ENCODE assay signal across 23 cellular contexts in the genomic region with DNA sequence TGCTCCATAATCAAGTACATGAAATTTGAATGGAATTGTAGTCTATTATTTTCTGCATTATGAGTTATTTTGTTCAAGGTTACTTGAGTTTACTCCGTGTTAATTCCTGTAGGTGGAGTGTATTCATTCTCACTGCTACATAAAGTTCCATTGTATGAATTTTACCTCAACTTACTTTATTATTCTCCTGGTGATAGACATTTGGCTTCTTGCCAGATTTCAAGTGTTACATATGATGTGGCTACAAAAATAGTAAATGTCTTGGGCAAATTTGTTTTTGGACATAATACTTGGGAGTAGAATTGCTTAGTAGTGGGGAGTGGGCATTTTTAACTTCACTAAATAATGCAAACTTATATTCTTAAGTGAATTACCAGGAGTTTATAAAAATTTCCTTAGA.
"Had no signal": no experiment of that assay in that cellular context is flagged by ENCODE, and none has a peak within 500 bp of the region (broad histone marks: within the 10 kb centered on the region; RNA-seq: fewer than 3 reads in every experiment).

No MANE protein-coding gene starts in this region.

- H3K4me1 ChIP-seq: SJSA1 had no signal

- H3K27ac ChIP-seq: SJSA1 had no signal

- H3K9ac ChIP-seq: SK-N-SH had no signal

- H3K27me3 ChIP-seq: MG63, SJSA1 had no signal

- H3K4me2 ChIP-seq: SK-N-SH had no signal

- H3K9me3 ChIP-seq: MG63, SJSA1, SK-N-SH had no signal

- H3K4me3 ChIP-seq: MG63, SJSA1 had no signal

- H3K36me3 ChIP-seq: MG63, SJSA1 had no signal

- FAIRE-seq: HTR-8/SVneo, RCC 7860 had no signal

- DNase-seq: Karpas-422, KG1, MG63, NCI-H1092, NCI-H1105 treated with DMSO at 0.1 percent for 48 hours, NCI-H1417 treated with DMSO at 0.1 percent for 48 hours, NCI-H146, NCI-H1694 treated with DMSO at 0.1 percent for 48 hours, NCI-H1930, NCI-H2081, NCI-H2227 treated with DMSO at 0.1 percent for 48 hours, NCI-H524, NCI-H526 treated with DMSO at 0.1 percent for 48 hours, NCI-H82, Right ventricle myocardium superior, RPMI8226, SIG-M5, SK-N-SH, SW 1271, T-cell had no signal

- ATAC-seq: T-cell had no signal
